In the genomic region with DNA sequence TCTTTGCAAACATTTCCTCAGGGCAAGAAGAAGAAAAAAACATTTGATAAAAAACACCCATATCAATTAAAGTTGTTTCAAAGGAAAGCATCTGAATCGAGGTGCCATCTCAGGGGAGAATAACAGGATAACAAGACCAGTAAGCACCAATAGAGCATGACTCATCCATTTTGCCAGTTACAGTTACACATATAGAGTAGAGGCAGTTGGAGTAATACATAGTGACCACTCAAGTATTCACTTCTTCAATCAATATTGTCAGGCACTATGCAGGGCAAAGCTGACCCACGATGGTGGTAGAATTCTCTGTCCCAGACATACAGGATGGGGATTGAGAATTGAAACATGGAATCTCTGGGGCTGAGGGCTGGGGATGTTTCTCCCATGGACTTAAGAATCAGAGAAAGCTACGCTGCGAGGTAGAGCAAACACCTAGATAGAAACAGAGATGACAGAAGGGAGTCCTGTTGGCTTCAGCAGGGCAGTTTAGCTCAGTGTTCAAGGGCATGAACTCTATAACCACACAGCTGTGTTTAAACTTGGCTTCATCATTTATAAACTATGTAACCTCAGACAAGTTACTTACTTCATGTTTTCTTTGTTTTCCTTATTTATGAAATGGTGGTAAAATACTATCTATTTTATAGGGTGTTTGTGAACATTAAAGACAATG, we compare ENCODE assay signal across 1 cellular context.
TF ChIP-seq lines count a peak whose summit lies in the region.

No MANE protein-coding gene starts in this region.

TF ChIP-seq in SK-N-SH treated with all-trans-retinoic acid at 6 μM for 48 hours, 23 proteins besides CTCF, POLR2A, EP300 and RAD21 (continued from another document):
- TF ChIP-seq, protein P1, sequence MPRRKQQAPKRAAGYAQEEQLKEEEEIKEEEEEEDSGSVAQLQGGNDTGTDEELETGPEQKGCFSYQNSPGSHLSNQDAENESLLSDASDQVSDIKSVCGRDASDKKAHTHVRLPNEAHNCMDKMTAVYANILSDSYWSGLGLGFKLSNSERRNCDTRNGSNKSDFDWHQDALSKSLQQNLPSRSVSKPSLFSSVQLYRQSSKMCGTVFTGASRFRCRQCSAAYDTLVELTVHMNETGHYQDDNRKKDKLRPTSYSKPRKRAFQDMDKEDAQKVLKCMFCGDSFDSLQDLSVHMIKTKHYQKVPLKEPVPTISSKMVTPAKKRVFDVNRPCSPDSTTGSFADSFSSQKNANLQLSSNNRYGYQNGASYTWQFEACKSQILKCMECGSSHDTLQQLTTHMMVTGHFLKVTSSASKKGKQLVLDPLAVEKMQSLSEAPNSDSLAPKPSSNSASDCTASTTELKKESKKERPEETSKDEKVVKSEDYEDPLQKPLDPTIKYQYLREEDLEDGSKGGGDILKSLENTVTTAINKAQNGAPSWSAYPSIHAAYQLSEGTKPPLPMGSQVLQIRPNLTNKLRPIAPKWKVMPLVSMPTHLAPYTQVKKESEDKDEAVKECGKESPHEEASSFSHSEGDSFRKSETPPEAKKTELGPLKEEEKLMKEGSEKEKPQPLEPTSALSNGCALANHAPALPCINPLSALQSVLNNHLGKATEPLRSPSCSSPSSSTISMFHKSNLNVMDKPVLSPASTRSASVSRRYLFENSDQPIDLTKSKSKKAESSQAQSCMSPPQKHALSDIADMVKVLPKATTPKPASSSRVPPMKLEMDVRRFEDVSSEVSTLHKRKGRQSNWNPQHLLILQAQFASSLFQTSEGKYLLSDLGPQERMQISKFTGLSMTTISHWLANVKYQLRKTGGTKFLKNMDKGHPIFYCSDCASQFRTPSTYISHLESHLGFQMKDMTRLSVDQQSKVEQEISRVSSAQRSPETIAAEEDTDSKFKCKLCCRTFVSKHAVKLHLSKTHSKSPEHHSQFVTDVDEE (CRISPR knock-in tag; IDR thresholded peaks at IDR 0.05) = no peak
- TF ChIP-seq CSDC2 (CRISPR knock-in tag; IDR thresholded peaks at IDR 0.05) = no peak
- no peak for TF ChIP-seq ZFP30 (CRISPR knock-in tag; IDR thresholded peaks at IDR 0.05)
- TF ChIP-seq TOX (CRISPR knock-in tag; IDR thresholded peaks at IDR 0.05; ENCODE audit: borderline replicate concordance) = no peak
- TF ChIP-seq TCF4 (CRISPR knock-in tag; IDR thresholded peaks at IDR 0.05; ENCODE audit: borderline replicate concordance) = no peak
